ENCODE assay signal across 8 cellular contexts in the genomic region with DNA sequence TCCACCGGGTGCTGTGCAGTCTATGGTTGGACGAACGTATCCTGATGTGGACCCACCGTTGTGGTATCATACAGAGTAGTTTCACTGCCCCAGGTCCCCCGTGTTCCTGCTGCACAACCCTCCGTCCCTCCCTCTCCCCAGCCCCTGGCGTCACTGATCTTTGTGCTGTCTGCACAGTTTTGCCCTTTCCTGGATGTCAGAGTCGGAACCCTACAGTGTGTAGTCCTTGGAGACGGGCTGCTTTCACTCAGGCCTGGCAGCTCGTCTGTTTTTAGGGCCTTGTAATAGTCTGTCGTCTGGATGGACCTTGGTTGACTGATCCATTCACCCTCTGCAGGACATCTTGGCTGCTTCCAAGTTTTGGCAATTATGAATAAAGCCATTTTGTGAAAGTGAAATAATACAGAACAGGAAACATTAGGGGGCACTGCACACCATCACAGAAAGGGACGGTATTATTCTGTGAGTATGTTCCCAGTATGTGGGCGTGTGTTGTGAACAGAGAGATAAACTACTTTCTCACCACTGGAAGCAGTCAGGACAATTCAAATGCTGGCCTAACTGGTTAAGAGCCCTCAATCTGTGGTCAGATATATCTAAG.
DNase-seq lines count a peak whose midpoint lies in the region; ATAC-seq and TF ChIP-seq lines count a peak whose summit lies in the region.
"Not testable (repeated sequence)": the region's sequence is repeated elsewhere in the genome, so short reads cannot be mapped to it uniquely, and the experiment has no call there.

No MANE protein-coding gene starts in this region.

- ATAC-seq in T-helper 17 cell = peak; percentile 67

- H3K27me3 Mint-ChIP-seq in T-helper 17 cell = not testable (repeated sequence)

- H3K4me2 ChIP-seq in skeletal muscle satellite cell (ENCODE audit: low read length) = peak overlapping the region; percentile 29

- H3K9me3 ChIP-seq in T-helper 17 cell (ENCODE audit: control insufficient read depth, low read length, poor library complexity, severe bottlenecking); skeletal muscle satellite cell (replicated peaks; ENCODE audit: low read length): not testable (repeated sequence)

- H3K4me3 Mint-ChIP-seq in T-helper 17 cell = peak overlapping the region; percentile 67

- H3K36me3 ChIP-seq in skeletal muscle satellite cell (ENCODE audit: insufficient read depth, low read length) = not testable (repeated sequence)

- H3K27ac Mint-ChIP-seq in T-helper 17 cell = peak overlapping the region; percentile 76

- not testable (repeated sequence) for TF ChIP-seq POLR2A in NB4 (IDR thresholded peaks at IDR 0.05; ENCODE audit: extremely low read depth, insufficient read length)

- DNase-seq in AG20443 (ENCODE audit: low spot score) = peak; percentile 86
- peak; percentile 87 for DNase-seq in GM13976 (ENCODE audit: low spot score)
- peak; percentile 76 for DNase-seq in NB4 (ENCODE audit: low read depth)
- DNase-seq in T-helper 17 cell = not testable (repeated sequence)
- peak; percentile 83 for DNase-seq in astrocyte of the hippocampus (ENCODE audit: low read depth, low spot score)
- DNase-seq in fibroblast of the aortic adventitia (ENCODE audit: low read depth) = peak; percentile 95
- peak; percentile 94 for DNase-seq in medulla oblongata (ENCODE audit: extremely low spot score)

- H3K27me3 ChIP-seq in skeletal muscle satellite cell (ENCODE audit: control insufficient read depth, insufficient read depth, low read length) = not testable (repeated sequence)

- peaks cover 41% of the 10 kb centered on the region for H3K4me1 Mint-ChIP-seq in T-helper 17 cell

- not testable (repeated sequence) for H3K36me3 Mint-ChIP-seq in T-helper 17 cell (ENCODE audit: low read depth)

- H3K4me3 ChIP-seq in NB4 (ENCODE audit: low read depth, low read length); fibroblast of the aortic adventitia (ENCODE audit: low read depth, low read length); skeletal muscle satellite cell (ENCODE audit: low read length): not testable (repeated sequence)

- in situ Hi-C loops in GM13976 (cut with MboI; ENCODE audit: low sequenced_read_pairs, unreplicated experiment) = loop anchor here (10.0 kb wide), 1 partner anchor 151 kb away; no protein-coding TSS in a partner anchor

- peaks cover 53% of the 10 kb centered on the region for H3K4me1 ChIP-seq in skeletal muscle satellite cell (ENCODE audit: control insufficient read depth, insufficient read depth, low read length)

- peak overlapping the region; percentile 55 for H3K9ac ChIP-seq in skeletal muscle satellite cell (ENCODE audit: low read depth, low read length)

- TF ChIP-seq CTCF in GM13976 (IDR thresholded peaks at IDR 0.05; ENCODE audit: borderline replicate concordance, control extremely low read depth, extremely low read depth, insufficient read depth, missing control alignments) (peak; percentile 50), NB4 (IDR thresholded peaks at IDR 0.05; ENCODE audit: low read depth, low read length) (peak; percentile 39), fibroblast of the aortic adventitia (IDR thresholded peaks at IDR 0.05; ENCODE audit: insufficient read depth, low read length) (peak; percentile 59)
